1 cellular context compared by ENCODE assay signal in genomic region chr15:98754283-98755022, GRCh38.
TF ChIP-seq lines count a peak whose summit lies in the region.

No MANE protein-coding gene starts in this region.

TF ChIP-seq in WTC11, 78 proteins besides CTCF, POLR2A, EP300 and RAD21 (continued from another document):
- TF ChIP-seq, protein P1, sequence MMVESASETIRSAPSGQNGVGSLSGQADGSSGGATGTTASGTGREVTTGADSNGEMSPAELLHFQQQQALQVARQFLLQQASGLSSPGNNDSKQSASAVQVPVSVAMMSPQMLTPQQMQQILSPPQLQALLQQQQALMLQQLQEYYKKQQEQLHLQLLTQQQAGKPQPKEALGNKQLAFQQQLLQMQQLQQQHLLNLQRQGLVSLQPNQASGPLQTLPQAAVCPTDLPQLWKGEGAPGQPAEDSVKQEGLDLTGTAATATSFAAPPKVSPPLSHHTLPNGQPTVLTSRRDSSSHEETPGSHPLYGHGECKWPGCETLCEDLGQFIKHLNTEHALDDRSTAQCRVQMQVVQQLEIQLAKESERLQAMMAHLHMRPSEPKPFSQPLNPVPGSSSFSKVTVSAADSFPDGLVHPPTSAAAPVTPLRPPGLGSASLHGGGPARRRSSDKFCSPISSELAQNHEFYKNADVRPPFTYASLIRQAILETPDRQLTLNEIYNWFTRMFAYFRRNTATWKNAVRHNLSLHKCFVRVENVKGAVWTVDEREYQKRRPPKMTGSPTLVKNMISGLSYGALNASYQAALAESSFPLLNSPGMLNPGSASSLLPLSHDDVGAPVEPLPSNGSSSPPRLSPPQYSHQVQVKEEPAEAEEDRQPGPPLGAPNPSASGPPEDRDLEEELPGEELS (CRISPR knock-in tag; IDR thresholded peaks at IDR 0.05): no peak
- no peak for TF ChIP-seq ZBTB43 (CRISPR knock-in tag; IDR thresholded peaks at IDR 0.05)
- TF ChIP-seq ATF3 (CRISPR knock-in tag; conservative IDR thresholded peaks at IDR 0.05): no peak
- no peak for TF ChIP-seq NFATC4 (CRISPR knock-in tag; IDR thresholded peaks at IDR 0.05)
- TF ChIP-seq HMGA2 (CRISPR knock-in tag; IDR thresholded peaks at IDR 0.05): no peak
- TF ChIP-seq, protein P2, sequence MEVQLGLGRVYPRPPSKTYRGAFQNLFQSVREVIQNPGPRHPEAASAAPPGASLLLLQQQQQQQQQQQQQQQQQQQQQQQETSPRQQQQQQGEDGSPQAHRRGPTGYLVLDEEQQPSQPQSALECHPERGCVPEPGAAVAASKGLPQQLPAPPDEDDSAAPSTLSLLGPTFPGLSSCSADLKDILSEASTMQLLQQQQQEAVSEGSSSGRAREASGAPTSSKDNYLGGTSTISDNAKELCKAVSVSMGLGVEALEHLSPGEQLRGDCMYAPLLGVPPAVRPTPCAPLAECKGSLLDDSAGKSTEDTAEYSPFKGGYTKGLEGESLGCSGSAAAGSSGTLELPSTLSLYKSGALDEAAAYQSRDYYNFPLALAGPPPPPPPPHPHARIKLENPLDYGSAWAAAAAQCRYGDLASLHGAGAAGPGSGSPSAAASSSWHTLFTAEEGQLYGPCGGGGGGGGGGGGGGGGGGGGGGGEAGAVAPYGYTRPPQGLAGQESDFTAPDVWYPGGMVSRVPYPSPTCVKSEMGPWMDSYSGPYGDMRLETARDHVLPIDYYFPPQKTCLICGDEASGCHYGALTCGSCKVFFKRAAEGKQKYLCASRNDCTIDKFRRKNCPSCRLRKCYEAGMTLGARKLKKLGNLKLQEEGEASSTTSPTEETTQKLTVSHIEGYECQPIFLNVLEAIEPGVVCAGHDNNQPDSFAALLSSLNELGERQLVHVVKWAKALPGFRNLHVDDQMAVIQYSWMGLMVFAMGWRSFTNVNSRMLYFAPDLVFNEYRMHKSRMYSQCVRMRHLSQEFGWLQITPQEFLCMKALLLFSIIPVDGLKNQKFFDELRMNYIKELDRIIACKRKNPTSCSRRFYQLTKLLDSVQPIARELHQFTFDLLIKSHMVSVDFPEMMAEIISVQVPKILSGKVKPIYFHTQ (CRISPR knock-in tag; IDR thresholded peaks at IDR 0.05): no peak
- TF ChIP-seq ZNF532 (CRISPR knock-in tag; IDR thresholded peaks at IDR 0.05; ENCODE audit: borderline replicate concordance): no peak
